Comparison of ENCODE assay signal across 8 cellular contexts in genomic region chr2:191638079-191638801, GRCh38. TPM values are rescaled to one million over a fixed set of nuclear protein-coding genes. Genes with fewer than 3 reads are reported as not detected.
DNase-seq lines count a peak whose midpoint lies in the region; ATAC-seq, FAIRE-seq and TF ChIP-seq lines count a peak whose summit lies in the region.

No MANE protein-coding gene starts in this region.

- peak overlapping the region; percentile 75 to 98 (median 89) for H3K27ac Mint-ChIP-seq in CD4-positive, CD25-positive, alpha-beta regulatory T cell

- intact Hi-C loops in breast epithelium (cut with DNase I; ENCODE audit: low total_unique reads), result no loop called here

- H3K36me3 ChIP-seq in CD4-positive, CD25-positive, alpha-beta regulatory T cell (ENCODE audit: control insufficient read depth, insufficient read depth, low read length), result no peaks in the 10 kb centered on the region
- H3K36me3 ChIP-seq in MG63 (no peaks in the 10 kb centered on the region), breast epithelium (no peaks in the 10 kb centered on the region)

- no peak for TF ChIP-seq CTCF in breast epithelium (IDR thresholded peaks at IDR 0.05)

- peaks cover 41% of the 10 kb centered on the region for H3K4me1 ChIP-seq in CD4-positive, CD25-positive, alpha-beta regulatory T cell (ENCODE audit: control insufficient read depth, insufficient read depth, low read length, poor library complexity, severe bottlenecking)
- H3K4me1 ChIP-seq in breast epithelium, result no peaks in the 10 kb centered on the region

- H3K27ac ChIP-seq in CD4-positive, CD25-positive, alpha-beta regulatory T cell (ENCODE audit: insufficient read depth, low read length, poor library complexity, severe bottlenecking), result peak overlapping the region; percentile 63
- H3K27ac ChIP-seq in breast epithelium, result peak overlapping the region; percentile 34 to 50

- DNase-seq in CD4-positive, CD25-positive, alpha-beta regulatory T cell, result peak in 1 of 3 donors; percentile 37
- DNase-seq in GM19239 (ENCODE audit: insufficient read length, low spot score) (no peak), MG63 (peak; percentile 67), breast epithelium (ENCODE audit: low spot score in 2 of 2) (no peak), putamen (ENCODE audit: low spot score) (peak; percentile 3), hypothalamus (lab: John Stamatoyannopoulos, UW) (no peak), GDM1 (lab: John Stamatoyannopoulos, UW) (no peak), Kasumi-1 (lab: John Stamatoyannopoulos, UW) (no peak)

- peak; percentile 13 to 23 for ATAC-seq in CD4-positive, CD25-positive, alpha-beta regulatory T cell (ENCODE audit: low read depth in 2 of 2)

- H3K9me3 ChIP-seq in CD4-positive, CD25-positive, alpha-beta regulatory T cell (ENCODE audit: control insufficient read depth in 2 of 2, low read length in 2 of 2), result no peaks in the 10 kb centered on the region
- H3K9me3 ChIP-seq in MG63 (no peaks in the 10 kb centered on the region), breast epithelium (no peaks in the 10 kb centered on the region)

- H3K4me3 Mint-ChIP-seq in CD4-positive, CD25-positive, alpha-beta regulatory T cell, result peak overlapping the region; percentile 17 to 63 (median 58)

- TF ChIP-seq POLR2A in breast epithelium (IDR thresholded peaks at IDR 0.05), result no peak

- no peaks in the 10 kb centered on the region for H3K36me3 Mint-ChIP-seq in CD4-positive, CD25-positive, alpha-beta regulatory T cell

- peak; percentile 79 for FAIRE-seq in GM19239 (lab: Jason Lieb, UNC)

- peak overlapping the region; percentile 56 for H3K4me3 ChIP-seq in CD4-positive, CD25-positive, alpha-beta regulatory T cell (ENCODE audit: low read depth, low read length)
- H3K4me3 ChIP-seq in MG63 (no peak overlapping the region), breast epithelium (no peak overlapping the region)

- H3K27me3 ChIP-seq in CD4-positive, CD25-positive, alpha-beta regulatory T cell (ENCODE audit: control insufficient read depth, insufficient read depth, low read length), result no peaks in the 10 kb centered on the region
- H3K27me3 ChIP-seq in MG63, result no peaks in the 10 kb centered on the region
- no peaks in the 10 kb centered on the region for H3K27me3 ChIP-seq in breast epithelium

- H3K4me1 Mint-ChIP-seq in CD4-positive, CD25-positive, alpha-beta regulatory T cell, result peaks cover 45 to 70% (median 57%) of the 10 kb centered on the region in 4 donors

- no peaks in the 10 kb centered on the region for H3K27me3 Mint-ChIP-seq in CD4-positive, CD25-positive, alpha-beta regulatory T cell

- H3K9me3 Mint-ChIP-seq in CD4-positive, CD25-positive, alpha-beta regulatory T cell, result no peaks in the 10 kb centered on the region

RNA-seq across cellular contexts. Expression of gene NABP1, which starts 39.7 kb away (rescaled TPM):
- total RNA-seq in CD4-positive, CD25-positive, alpha-beta regulatory T cell, result 170 TPM
- polyA plus RNA-seq in CD4-positive, CD25-positive, alpha-beta regulatory T cell, result 10 to 100 TPM; 23.2 to 28.7 (median 26.4) TPM
- 15.8 and 24.1 TPM in 2 replicates for total RNA-seq in MG63 (2014; rRNA removed; shearing (Covaris generic); ENCODE audit: low replicate concordance)
- total RNA-seq in breast epithelium, result 10 to 100 TPM; 34.4 to 44.9 (median 37.8) TPM

Comparison
In these comparisons a context has a peak if more than half of its experiments do, and no peak if none do; other contexts are left out.
1. DNase-seq: peak in MG63 (single experiment) and putamen (single experiment); none in GM19239 (single experiment), breast epithelium (0 of 2), hypothalamus (0 of 51), GDM1 (single experiment) and Kasumi-1 (0 of 2).